In the genomic region with DNA sequence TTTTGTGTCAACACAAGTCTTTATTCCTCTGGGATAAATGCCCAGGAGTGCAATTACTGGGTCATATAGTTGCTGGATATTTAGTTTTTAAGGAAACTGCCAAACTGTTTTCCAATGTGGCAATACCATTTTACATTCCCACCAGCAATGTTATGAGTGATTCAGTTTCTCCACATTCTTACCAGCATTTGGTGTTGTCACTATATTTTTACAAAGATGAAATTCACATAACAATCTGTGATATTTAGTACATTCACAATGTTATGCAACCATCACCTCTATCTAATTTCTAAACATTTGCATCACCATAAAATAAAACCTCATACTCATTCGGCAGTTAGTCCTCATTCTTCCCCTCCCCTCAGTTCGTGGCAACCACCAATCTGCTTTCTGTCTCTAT, we compare ENCODE assay signal across 1 cellular context.
TF ChIP-seq lines count a peak whose summit lies in the region.

No MANE protein-coding gene starts in this region.

TF ChIP-seq in IMR-90, 13 proteins besides CTCF, POLR2A, EP300 and RAD21:
- TF ChIP-seq SMC3 (IDR thresholded peaks at IDR 0.05; ENCODE audit: low read depth, low read length): no peak
- TF ChIP-seq CEBPB (IDR thresholded peaks at IDR 0.05; ENCODE audit: low read depth, low read length): peak; percentile 67; the same call in 1 of the 2 replicates
